1 cellular context compared by ENCODE assay signal in the genomic region with DNA sequence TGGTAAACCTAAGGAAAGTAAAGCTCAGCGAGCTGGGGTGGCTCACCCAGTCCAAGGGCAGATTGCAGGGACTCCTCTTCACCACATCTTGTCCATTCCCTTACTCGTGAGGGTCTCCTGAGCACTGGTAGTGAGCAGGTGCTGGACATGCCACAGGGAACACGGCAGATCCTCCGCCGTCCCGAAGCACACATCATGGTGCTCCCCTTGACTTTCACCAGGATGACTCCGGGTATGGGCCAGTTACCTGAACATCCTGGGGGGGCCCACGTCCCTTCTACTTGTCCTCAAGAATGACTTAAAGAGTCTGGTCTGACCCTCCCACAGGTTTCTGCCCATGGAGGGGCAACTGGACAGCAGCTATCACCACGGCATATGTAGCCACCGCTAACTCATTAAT.
TF ChIP-seq lines count a peak whose summit lies in the region.

No MANE protein-coding gene starts in this region.

TF ChIP-seq in endothelial cell of umbilical vein, 7 proteins besides CTCF, POLR2A, EP300 and RAD21:
- TF ChIP-seq, protein P1, sequence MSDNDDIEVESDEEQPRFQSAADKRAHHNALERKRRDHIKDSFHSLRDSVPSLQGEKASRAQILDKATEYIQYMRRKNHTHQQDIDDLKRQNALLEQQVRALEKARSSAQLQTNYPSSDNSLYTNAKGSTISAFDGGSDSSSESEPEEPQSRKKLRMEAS (IDR thresholded peaks at IDR 0.05; ENCODE audit: insufficient read depth, insufficient read length) = no peak
- TF ChIP-seq MYC (IDR thresholded peaks at IDR 0.05; ENCODE audit: low read depth, low read length) (no peak), GATA2 (IDR thresholded peaks at IDR 0.05; ENCODE audit: insufficient read depth, insufficient read length, low read depth, low read length) (no peak), JUN (IDR thresholded peaks at IDR 0.05; ENCODE audit: borderline replicate concordance, insufficient read depth, insufficient read length, low read depth) (no peak), FOS (IDR thresholded peaks at IDR 0.05; ENCODE audit: borderline replicate concordance, insufficient read depth, low read length) (no peak), POLR2AphosphoS5 (IDR thresholded peaks at IDR 0.05; ENCODE audit: insufficient read depth, low read depth, low read length) (no peak), EZH2 (IDR thresholded peaks at IDR 0.05; ENCODE audit: borderline replicate concordance, low read depth, low read length, severe bottlenecking) (no peak)
TF ChIP-seq in endothelial cell of umbilical vein: peak in this region for 0.
